ENCODE assay signal across 15 cellular contexts in genomic region chr13:21657538-21657937, GRCh38. TPM values are rescaled to one million over a fixed set of nuclear protein-coding genes. Genes with fewer than 3 reads are reported as not detected.
DNase-seq lines count a peak whose midpoint lies in the region; ATAC-seq and TF ChIP-seq lines count a peak whose summit lies in the region.
"Had no signal": no experiment of that assay in that cellular context is flagged by ENCODE, and none has a peak within 500 bp of the region (broad histone marks: within the 10 kb centered on the region; RNA-seq: fewer than 3 reads in every experiment).

No MANE protein-coding gene starts in this region.

- H3K4me3 ChIP-seq in astrocyte of the spinal cord (ENCODE audit: low read depth, low read length) (no peak overlapping the region), left lung (no peak overlapping the region)
- H3K4me3 ChIP-seq: heart right ventricle had no signal

- no peaks in the 10 kb centered on the region for H3K36me3 Mint-ChIP-seq in activated CD4-positive, alpha-beta memory T cell treated with anti-CD3 and anti-CD28 coated beads, Interleukin-2, amount 10 ng/mL, durations not matched to agents 7 days and 5 days (ENCODE audit: low read depth)
- no peaks in the 10 kb centered on the region for H3K36me3 Mint-ChIP-seq in type B pancreatic cell
- H3K36me3 Mint-ChIP-seq: CD8-positive, alpha-beta T cell had no signal

- H3K27me3 ChIP-seq in left lung, result peaks cover 0 to 15% of the 10 kb centered on the region in 2 donors

- CTCF ChIA-PET in activated CD4-positive, alpha-beta memory T cell treated with anti-CD3 and anti-CD28 coated beads, Interleukin-2, amount 10 ng/mL, durations not matched to agents 7 days and 5 days (lab: Charles Lee), result interaction anchor here (0.6 kb wide), 1 partner anchor 20 kb away, joined by 3 read pairs; no protein-coding TSS in a partner anchor

- no peak overlapping the region for H3K27ac Mint-ChIP-seq in activated CD4-positive, alpha-beta memory T cell treated with anti-CD3 and anti-CD28 coated beads, Interleukin-2, amount 10 ng/mL, durations not matched to agents 7 days and 5 days
- no peak overlapping the region for H3K27ac Mint-ChIP-seq in type B pancreatic cell
- H3K27ac Mint-ChIP-seq: CD8-positive, alpha-beta T cell; nephron had no signal

- no peaks in the 10 kb centered on the region for H3K4me1 Mint-ChIP-seq in activated CD4-positive, alpha-beta memory T cell treated with anti-CD3 and anti-CD28 coated beads, Interleukin-2, amount 10 ng/mL, durations not matched to agents 7 days and 5 days
- no peaks in the 10 kb centered on the region for H3K4me1 Mint-ChIP-seq in type B pancreatic cell (ENCODE audit: unreplicated experiment)

- peaks cover 2% of the 10 kb centered on the region for H3K9me3 Mint-ChIP-seq in activated CD4-positive, alpha-beta memory T cell treated with anti-CD3 and anti-CD28 coated beads, Interleukin-2, amount 10 ng/mL, durations not matched to agents 7 days and 5 days
- H3K9me3 Mint-ChIP-seq in type B pancreatic cell, result peaks cover 6% of the 10 kb centered on the region

- POLR2A ChIA-PET in activated CD4-positive, alpha-beta memory T cell treated with anti-CD3 and anti-CD28 coated beads, Interleukin-2, amount 10 ng/mL, durations not matched to agents 7 days and 5 days (lab: Charles Lee), result no interaction called here

- no peaks in the 10 kb centered on the region for H3K36me3 ChIP-seq in left lung
- H3K36me3 ChIP-seq: heart right ventricle had no signal

- H3K4me1 ChIP-seq in left lung, result no peaks in the 10 kb centered on the region
- H3K4me1 ChIP-seq: heart right ventricle had no signal

- DNase-seq in Caki2 (ENCODE audit: low read depth) (peak; percentile 14), LHCN-M2 (ENCODE audit: low read depth) (peak; percentile 81), astrocyte of the spinal cord (ENCODE audit: low read depth, low spot score) (peak; percentile 56), left lung (no peak), left lobe of liver (ENCODE audit: low spot score) (no peak), type B pancreatic cell (ENCODE audit: extremely low spot score, unreplicated experiment) (no peak)
- DNase-seq in activated CD4-positive, alpha-beta memory T cell treated with anti-CD3 and anti-CD28 coated beads, Interleukin-2, amount 10 ng/mL, durations not matched to agents 7 days and 5 days, result no peak
- no peak for DNase-seq in activated T-cell treated with anti-CD3 and anti-CD28 coated beads, Interleukin-2, amount 50 U/mL, for 48 hours
- DNase-seq: activated T-cell treated with anti-CD3 and anti-CD28 coated beads for 4 hours; CD8-positive, alpha-beta T cell; heart right ventricle; left ventricle myocardium superior; NCI-H2029 treated with DMSO at 0.1 percent for 48 hours had no signal

- no peaks in the 10 kb centered on the region for H3K9me3 ChIP-seq in left lung

- in situ Hi-C loops in Caki2 (cut with HindIII; ENCODE audit: low pct_unique_long_range_greater_than_20kb, low sequenced_read_pairs) (no loop called here), astrocyte of the spinal cord (cut with HindIII; ENCODE audit: low sequenced_read_pairs) (no loop called here)

- ATAC-seq in left lung, result peak; percentile 47
- no peak for ATAC-seq in left lobe of liver
- ATAC-seq: CD8-positive, alpha-beta T cell; heart right ventricle; left ventricle myocardium superior had no signal

- H3K27me3 Mint-ChIP-seq in activated CD4-positive, alpha-beta memory T cell treated with anti-CD3 and anti-CD28 coated beads, Interleukin-2, amount 10 ng/mL, durations not matched to agents 7 days and 5 days, result peaks cover 29% of the 10 kb centered on the region
- H3K27me3 Mint-ChIP-seq in type B pancreatic cell, result no peaks in the 10 kb centered on the region

- TF ChIP-seq CTCF in astrocyte of the spinal cord (IDR thresholded peaks at IDR 0.05; ENCODE audit: low read depth, low read length) (no peak), left lung (IDR thresholded peaks at IDR 0.05) (no peak), type B pancreatic cell (conservative IDR thresholded peaks at IDR 0.05) (no peak)

- H3K4me3 Mint-ChIP-seq in activated CD4-positive, alpha-beta memory T cell treated with anti-CD3 and anti-CD28 coated beads, Interleukin-2, amount 10 ng/mL, durations not matched to agents 7 days and 5 days, result no peak overlapping the region
- no peak overlapping the region for H3K4me3 Mint-ChIP-seq in type B pancreatic cell
- H3K4me3 Mint-ChIP-seq: CD8-positive, alpha-beta T cell; nephron had no signal

- H3K27ac ChIP-seq in left lung, result no peak overlapping the region
- H3K27ac ChIP-seq: heart right ventricle had no signal

- intact Hi-C loops in left lung (cut with DNase I), result no loop called here

RNA-seq across cellular contexts. Expression of gene FGF9, which starts 13.3 kb away (rescaled TPM):
- not detected in 2 replicates for total RNA-seq in Caki2 (2014; rRNA removed; shearing (Covaris generic); ENCODE audit: low replicate concordance)
- total RNA-seq in LHCN-M2 (2014; rRNA removed) (not detected in 2 replicates), left lung (1 to 10 TPM; 1.6 to 2.0 TPM), left lobe of liver (not detected), type B pancreatic cell (ENCODE audit: low replicate concordance) (7.6 and 10.4 TPM in 2 replicates)
- not detected for polyA plus RNA-seq in LHCN-M2 (2012)
- under 1 TPM; 0.08 to 0.20 TPM for total RNA-seq in activated CD4-positive, alpha-beta memory T cell treated with anti-CD3 and anti-CD28 coated beads, Interleukin-2, amount 10 ng/mL, durations not matched to agents 7 days and 5 days
- total RNA-seq: dermis microvascular lymphatic vessel endothelial cell had no signal

RNA-seq across cellular contexts. Expression of gene MICU2, which starts 53.6 kb away (rescaled TPM):
- 37.3 and 46.0 TPM in 2 replicates for total RNA-seq in Caki2 (2014; rRNA removed; shearing (Covaris generic); ENCODE audit: low replicate concordance)
- total RNA-seq in LHCN-M2 (2014; rRNA removed) (87.2 and 138 TPM in 2 replicates), left lung (10 to 100 TPM; 32.4 to 35.2 TPM), left lobe of liver (13.2 TPM), type B pancreatic cell (ENCODE audit: low replicate concordance) (31.5 and 35.7 TPM in 2 replicates)
- 24.0 TPM for polyA plus RNA-seq in LHCN-M2 (2012)
- 10 to 100 TPM; 33.8 to 34.0 TPM for total RNA-seq in activated CD4-positive, alpha-beta memory T cell treated with anti-CD3 and anti-CD28 coated beads, Interleukin-2, amount 10 ng/mL, durations not matched to agents 7 days and 5 days

Comparison
In these comparisons a context has a peak if more than half of its experiments do, and no peak if none do; other contexts are left out.
1. DNase-seq: peak in Caki2 (single experiment), LHCN-M2 (single experiment) and astrocyte of the spinal cord (single experiment); none in left lung (0 of 2), activated CD4-positive, alpha-beta memory T cell treated with anti-CD3 and anti-CD28 coated beads, Interleukin-2, amount 10 ng/mL, durations not matched to agents 7 days and 5 days (single experiment), activated T-cell treated with anti-CD3 and anti-CD28 coated beads, Interleukin-2, amount 50 U/mL, for 48 hours (0 of 2), left lobe of liver (single experiment) and type B pancreatic cell (single experiment).